1 cellular context compared by ENCODE assay signal in genomic region chr1:52142220-52143153, GRCh38.
TF ChIP-seq lines count a peak whose summit lies in the region.

No MANE protein-coding gene starts in this region.

TF ChIP-seq in HepG2, 621 proteins besides CTCF, POLR2A, EP300 and RAD21 (continued from another document and continues in another):
- TF ChIP-seq, protein P1, sequence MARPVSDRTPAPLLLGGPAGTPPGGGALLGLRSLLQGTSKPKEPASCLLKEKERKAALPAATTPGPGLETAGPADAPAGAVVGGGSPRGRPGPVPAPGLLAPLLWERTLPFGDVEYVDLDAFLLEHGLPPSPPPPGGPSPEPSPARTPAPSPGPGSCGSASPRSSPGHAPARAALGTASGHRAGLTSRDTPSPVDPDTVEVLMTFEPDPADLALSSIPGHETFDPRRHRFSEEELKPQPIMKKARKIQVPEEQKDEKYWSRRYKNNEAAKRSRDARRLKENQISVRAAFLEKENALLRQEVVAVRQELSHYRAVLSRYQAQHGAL (CRISPR knock-in tag; IDR thresholded peaks at IDR 0.05; ENCODE audit: not compliant biosample characterization) = no peak
- TF ChIP-seq ZFP91 (CRISPR knock-in tag; IDR thresholded peaks at IDR 0.05; ENCODE audit: borderline replicate concordance) (no peak; the same call in 1 of the 2 replicates), KMT2B (CRISPR knock-in tag; IDR thresholded peaks at IDR 0.05) (peak; percentile 50), NFATC3 (CRISPR knock-in tag; IDR thresholded peaks at IDR 0.05) (no peak), DZIP1 (CRISPR knock-in tag; IDR thresholded peaks at IDR 0.05) (no peak), NR2C2 (CRISPR knock-in tag; IDR thresholded peaks at IDR 0.05; ENCODE audit: borderline replicate concordance) (no peak), ZNF556 (CRISPR knock-in tag; IDR thresholded peaks at IDR 0.05; ENCODE audit: borderline replicate concordance) (no peak), ATF5 (CRISPR knock-in tag; IDR thresholded peaks at IDR 0.05; ENCODE audit: low read depth) (no peak), CERS6 (CRISPR knock-in tag; IDR thresholded peaks at IDR 0.05) (no peak), ONECUT2 (CRISPR knock-in tag; IDR thresholded peaks at IDR 0.05) (no peak), ZNF33A (CRISPR knock-in tag; IDR thresholded peaks at IDR 0.05; ENCODE audit: borderline replicate concordance) (no peak), U2AF1 (optimal IDR thresholded peaks at IDR 0.05; ENCODE audit: low read depth, low read length) (no peak), KDM5B (CRISPR knock-in tag; IDR thresholded peaks at IDR 0.05; ENCODE audit: borderline replicate concordance) (no peak; the same call in 1 of the 2 replicates), ZNF737 (CRISPR knock-in tag; IDR thresholded peaks at IDR 0.05; ENCODE audit: borderline replicate concordance) (no peak), ARNT2 (CRISPR knock-in tag; IDR thresholded peaks at IDR 0.05; ENCODE audit: low read depth) (peak; percentile 23; the same call in 1 of the 2 replicates), ZFP90 (CRISPR knock-in tag; IDR thresholded peaks at IDR 0.05; ENCODE audit: borderline replicate concordance) (no peak), ZNF766 (CRISPR knock-in tag; IDR thresholded peaks at IDR 0.05; ENCODE audit: borderline replicate concordance) (0 out of 2 replicates have a peak, but pooled peaks have one; percentile 41), ZNF432 (CRISPR knock-in tag; IDR thresholded peaks at IDR 0.05; ENCODE audit: borderline replicate concordance) (no peak), ZNF484 (CRISPR knock-in tag; IDR thresholded peaks at IDR 0.05; ENCODE audit: borderline replicate concordance, low read depth) (no peak), ZBED4 (CRISPR knock-in tag; IDR thresholded peaks at IDR 0.05; ENCODE audit: borderline replicate concordance) (no peak), REXO4 (CRISPR knock-in tag; IDR thresholded peaks at IDR 0.05; ENCODE audit: borderline replicate concordance) (no peak), CENPT (CRISPR knock-in tag; IDR thresholded peaks at IDR 0.05; ENCODE audit: low read depth) (no peak), MTA1 (CRISPR knock-in tag; IDR thresholded peaks at IDR 0.05; ENCODE audit: borderline replicate concordance) (no peak; the same call in 1 of the 2 replicates), THAP8 (CRISPR knock-in tag; IDR thresholded peaks at IDR 0.05; ENCODE audit: borderline replicate concordance) (no peak)
- TF ChIP-seq, protein P2, sequence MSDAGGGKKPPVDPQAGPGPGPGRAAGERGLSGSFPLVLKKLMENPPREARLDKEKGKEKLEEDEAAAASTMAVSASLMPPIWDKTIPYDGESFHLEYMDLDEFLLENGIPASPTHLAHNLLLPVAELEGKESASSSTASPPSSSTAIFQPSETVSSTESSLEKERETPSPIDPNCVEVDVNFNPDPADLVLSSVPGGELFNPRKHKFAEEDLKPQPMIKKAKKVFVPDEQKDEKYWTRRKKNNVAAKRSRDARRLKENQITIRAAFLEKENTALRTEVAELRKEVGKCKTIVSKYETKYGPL (CRISPR knock-in tag; IDR thresholded peaks at IDR 0.05) = no peak
- TF ChIP-seq, protein P3, sequence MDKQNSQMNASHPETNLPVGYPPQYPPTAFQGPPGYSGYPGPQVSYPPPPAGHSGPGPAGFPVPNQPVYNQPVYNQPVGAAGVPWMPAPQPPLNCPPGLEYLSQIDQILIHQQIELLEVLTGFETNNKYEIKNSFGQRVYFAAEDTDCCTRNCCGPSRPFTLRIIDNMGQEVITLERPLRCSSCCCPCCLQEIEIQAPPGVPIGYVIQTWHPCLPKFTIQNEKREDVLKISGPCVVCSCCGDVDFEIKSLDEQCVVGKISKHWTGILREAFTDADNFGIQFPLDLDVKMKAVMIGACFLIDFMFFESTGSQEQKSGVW (CRISPR knock-in tag; IDR thresholded peaks at IDR 0.05; ENCODE audit: borderline replicate concordance) = no peak
- TF ChIP-seq, protein P4, sequence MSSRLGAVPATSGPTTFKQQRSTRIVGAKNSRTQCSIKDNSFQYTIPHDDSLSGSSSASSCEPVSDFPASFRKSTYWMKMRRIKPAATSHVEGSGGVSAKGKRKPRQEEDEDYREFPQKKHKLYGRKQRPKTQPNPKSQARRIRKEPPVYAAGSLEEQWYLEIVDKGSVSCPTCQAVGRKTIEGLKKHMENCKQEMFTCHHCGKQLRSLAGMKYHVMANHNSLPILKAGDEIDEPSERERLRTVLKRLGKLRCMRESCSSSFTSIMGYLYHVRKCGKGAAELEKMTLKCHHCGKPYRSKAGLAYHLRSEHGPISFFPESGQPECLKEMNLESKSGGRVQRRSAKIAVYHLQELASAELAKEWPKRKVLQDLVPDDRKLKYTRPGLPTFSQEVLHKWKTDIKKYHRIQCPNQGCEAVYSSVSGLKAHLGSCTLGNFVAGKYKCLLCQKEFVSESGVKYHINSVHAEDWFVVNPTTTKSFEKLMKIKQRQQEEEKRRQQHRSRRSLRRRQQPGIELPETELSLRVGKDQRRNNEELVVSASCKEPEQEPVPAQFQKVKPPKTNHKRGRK (CRISPR knock-in tag; IDR thresholded peaks at IDR 0.05) = no peak
- TF ChIP-seq, protein P5, sequence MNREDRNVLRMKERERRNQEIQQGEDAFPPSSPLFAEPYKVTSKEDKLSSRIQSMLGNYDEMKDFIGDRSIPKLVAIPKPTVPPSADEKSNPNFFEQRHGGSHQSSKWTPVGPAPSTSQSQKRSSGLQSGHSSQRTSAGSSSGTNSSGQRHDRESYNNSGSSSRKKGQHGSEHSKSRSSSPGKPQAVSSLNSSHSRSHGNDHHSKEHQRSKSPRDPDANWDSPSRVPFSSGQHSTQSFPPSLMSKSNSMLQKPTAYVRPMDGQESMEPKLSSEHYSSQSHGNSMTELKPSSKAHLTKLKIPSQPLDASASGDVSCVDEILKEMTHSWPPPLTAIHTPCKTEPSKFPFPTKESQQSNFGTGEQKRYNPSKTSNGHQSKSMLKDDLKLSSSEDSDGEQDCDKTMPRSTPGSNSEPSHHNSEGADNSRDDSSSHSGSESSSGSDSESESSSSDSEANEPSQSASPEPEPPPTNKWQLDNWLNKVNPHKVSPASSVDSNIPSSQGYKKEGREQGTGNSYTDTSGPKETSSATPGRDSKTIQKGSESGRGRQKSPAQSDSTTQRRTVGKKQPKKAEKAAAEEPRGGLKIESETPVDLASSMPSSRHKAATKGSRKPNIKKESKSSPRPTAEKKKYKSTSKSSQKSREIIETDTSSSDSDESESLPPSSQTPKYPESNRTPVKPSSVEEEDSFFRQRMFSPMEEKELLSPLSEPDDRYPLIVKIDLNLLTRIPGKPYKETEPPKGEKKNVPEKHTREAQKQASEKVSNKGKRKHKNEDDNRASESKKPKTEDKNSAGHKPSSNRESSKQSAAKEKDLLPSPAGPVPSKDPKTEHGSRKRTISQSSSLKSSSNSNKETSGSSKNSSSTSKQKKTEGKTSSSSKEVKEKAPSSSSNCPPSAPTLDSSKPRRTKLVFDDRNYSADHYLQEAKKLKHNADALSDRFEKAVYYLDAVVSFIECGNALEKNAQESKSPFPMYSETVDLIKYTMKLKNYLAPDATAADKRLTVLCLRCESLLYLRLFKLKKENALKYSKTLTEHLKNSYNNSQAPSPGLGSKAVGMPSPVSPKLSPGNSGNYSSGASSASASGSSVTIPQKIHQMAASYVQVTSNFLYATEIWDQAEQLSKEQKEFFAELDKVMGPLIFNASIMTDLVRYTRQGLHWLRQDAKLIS (CRISPR knock-in tag; IDR thresholded peaks at IDR 0.05) = no peak
